Comparison of ENCODE assay signal across 18 cellular contexts in genomic region chr3:14769531-14770325, GRCh38. TPM values are rescaled to one million over a fixed set of nuclear protein-coding genes. Genes with fewer than 3 reads are reported as not detected.
A peak's percentile ranks its signal among the peaks of the same experiment; 100 is the strongest.
DNase-seq lines count a peak whose midpoint lies in the region; ATAC-seq and TF ChIP-seq lines count a peak whose summit lies in the region.
"Had no signal": no experiment of that assay in that cellular context is flagged by ENCODE, and none has a peak within 500 bp of the region (broad histone marks: within the 10 kb centered on the region; RNA-seq: fewer than 3 reads in every experiment).

No MANE protein-coding gene starts in this region.

- TF ChIP-seq CTCF in testis (IDR thresholded peaks at IDR 0.05): no peak

- no peaks in the 10 kb centered on the region for H3K9me3 Mint-ChIP-seq in activated CD4-positive, alpha-beta T cell treated with anti-CD3 and anti-CD28 coated beads, Interleukin-2, amount 10 ng/mL, durations not matched to agents 7 days and 5 days

- intact Hi-C loops in testis (cut with DNase I; ENCODE audit: low total_unique reads): no loop called here

- H3K4me3 Mint-ChIP-seq in activated CD4-positive, alpha-beta T cell treated with anti-CD3 and anti-CD28 coated beads, Interleukin-2, amount 10 ng/mL, durations not matched to agents 7 days and 5 days: no peak overlapping the region

- H3K4me3 ChIP-seq in H7 (ENCODE audit: insufficient read depth, low read depth, low read length) (no peak overlapping the region), testis (no peak overlapping the region), SJCRH30 (no peak overlapping the region)
- H3K4me3 ChIP-seq: A549 had no signal

- H3K27me3 ChIP-seq in H7 (ENCODE audit: control insufficient read depth, insufficient read depth, low read length): no peaks in the 10 kb centered on the region
- no peaks in the 10 kb centered on the region for H3K27me3 ChIP-seq in testis
- no peaks in the 10 kb centered on the region; the same call in 1 of the 2 replicates for H3K27me3 ChIP-seq in SJCRH30

- POLR2A ChIA-PET in activated CD4-positive, alpha-beta T cell treated with anti-CD3 and anti-CD28 coated beads, Interleukin-2, amount 10 ng/mL, durations not matched to agents 7 days and 5 days (lab: Charles Lee): no interaction called here

- CTCF ChIA-PET in activated CD4-positive, alpha-beta T cell treated with anti-CD3 and anti-CD28 coated beads, Interleukin-2, amount 10 ng/mL, durations not matched to agents 7 days and 5 days (lab: Charles Lee): no interaction called here

- no peak for TF ChIP-seq POLR2A in testis (IDR thresholded peaks at IDR 0.05)

- H3K36me3 Mint-ChIP-seq in activated CD4-positive, alpha-beta T cell treated with anti-CD3 and anti-CD28 coated beads, Interleukin-2, amount 10 ng/mL, durations not matched to agents 7 days and 5 days (ENCODE audit: low read depth): no peaks in the 10 kb centered on the region

- peak; percentile 1 for DNase-seq in activated T-cell treated with anti-CD3 and anti-CD28 coated beads, Interleukin-2, amount 50 U/mL, for 1 hour
- DNase-seq in activated T-cell treated with anti-CD3 and anti-CD28 coated beads for 4 hours (no peak), H7 (peak; percentile 26), left lobe of liver (ENCODE audit: low spot score) (peak; percentile 24), testis (peak; percentile 2), SJCRH30 (no peak)
- no peak for DNase-seq in activated CD4-positive, alpha-beta T cell treated with anti-CD3 and anti-CD28 coated beads, Interleukin-2, amount 10 ng/mL, durations not matched to agents 7 days and 5 days
- DNase-seq: C1 segment of cervical spinal cord, GDM1, KG1, NCI-H1048, NCI-H146, NCI-H2081 treated with DMSO at 0.1 percent for 48 hours, NCI-H510A, NCI-H774 had no signal

- H3K4me1 ChIP-seq in testis (no peaks in the 10 kb centered on the region), SJCRH30 (no peaks in the 10 kb centered on the region)
- H3K4me1 ChIP-seq: A549 had no signal

- ATAC-seq in left lobe of liver: no peak
- ATAC-seq in GM21825 (IDR thresholded peaks at IDR 0.05; ENCODE audit: unreplicated experiment): no peak
- ATAC-seq: A549, HepG2 had no signal

- H3K27ac Mint-ChIP-seq in activated CD4-positive, alpha-beta T cell treated with anti-CD3 and anti-CD28 coated beads, Interleukin-2, amount 10 ng/mL, durations not matched to agents 7 days and 5 days: no peak overlapping the region

- H3K4me1 Mint-ChIP-seq in activated CD4-positive, alpha-beta T cell treated with anti-CD3 and anti-CD28 coated beads, Interleukin-2, amount 10 ng/mL, durations not matched to agents 7 days and 5 days: no peaks in the 10 kb centered on the region

- no peaks in the 10 kb centered on the region for H3K27me3 Mint-ChIP-seq in activated CD4-positive, alpha-beta T cell treated with anti-CD3 and anti-CD28 coated beads, Interleukin-2, amount 10 ng/mL, durations not matched to agents 7 days and 5 days

- H3K9me3 ChIP-seq in testis (no peaks in the 10 kb centered on the region), SJCRH30 (replicated peaks) (no peaks in the 10 kb centered on the region)
- H3K9me3 ChIP-seq: A549 had no signal

- H3K36me3 ChIP-seq in H7 (replicated peaks; ENCODE audit: control insufficient read depth, insufficient read depth, low read length) (no peaks in the 10 kb centered on the region), testis (ENCODE audit: low read depth, missing control alignments) (no peaks in the 10 kb centered on the region), SJCRH30 (no peaks in the 10 kb centered on the region)

- H3K27ac ChIP-seq in testis (no peak overlapping the region), SJCRH30 (no peak overlapping the region)
- H3K27ac ChIP-seq: A549 had no signal

- 85 to 92% methylated on average over 7 to 11 of the region's 11 CpGs for WGBS in testis, 2 donors

RNA-seq across cellular contexts. Expression of gene FGD5, which starts 49.0 kb away (rescaled TPM):
- total RNA-seq in H7 (2014; rRNA removed; shearing (Covaris generic)): 19.8 and 25.8 TPM in 2 replicates
- total RNA-seq in left lobe of liver: 4.2 TPM
- total RNA-seq in testis: 10 to 100 TPM; 14.4 to 17.8 TPM
- 15.6 TPM for polyA plus RNA-seq in testis (ENCODE audit: insufficient read depth, low read depth, low replicate concordance)
- under 1 TPM; 0.15 to 0.17 TPM for total RNA-seq in activated CD4-positive, alpha-beta T cell treated with anti-CD3 and anti-CD28 coated beads, Interleukin-2, amount 10 ng/mL, durations not matched to agents 7 days and 5 days
- not detected in 2 replicates for total RNA-seq in SJCRH30 (2014; rRNA removed; shearing (Covaris generic))
- total RNA-seq: HepG2 had no signal

Comparison
In these comparisons a context has a peak if more than half of its experiments do, and no peak if none do; other contexts are left out.
1. DNase-seq: peak in activated T-cell treated with anti-CD3 and anti-CD28 coated beads, Interleukin-2, amount 50 U/mL, for 1 hour (single experiment), H7 (single experiment), left lobe of liver (single experiment) and testis (single experiment); none in activated T-cell treated with anti-CD3 and anti-CD28 coated beads for 4 hours (single experiment), activated CD4-positive, alpha-beta T cell treated with anti-CD3 and anti-CD28 coated beads, Interleukin-2, amount 10 ng/mL, durations not matched to agents 7 days and 5 days (single experiment) and SJCRH30 (0 of 2).